ENCODE assay signal across 1 cellular context in genomic region chr21:36069713-36070573, GRCh38.
A peak's percentile ranks its signal among the peaks of the same experiment; 100 is the strongest.
TF ChIP-seq lines count a peak whose summit lies in the region.

Gene CBR1 (plus strand): TSS chr21:36070024. CDS start chr21:36070116, 92 bp downstream.

TF ChIP-seq in HepG2, 621 proteins besides CTCF, POLR2A, EP300 and RAD21 (continued from another document):
- TF ChIP-seq MAFG (CRISPR knock-in tag; IDR thresholded peaks at IDR 0.05) (0 out of 2 replicates have a peak, but pooled peaks have one; percentile 18), THAP7 (CRISPR knock-in tag; IDR thresholded peaks at IDR 0.05) (peak; percentile 56; the same call in 1 of the 2 replicates), HMGA1 (CRISPR knock-in tag; conservative IDR thresholded peaks at IDR 0.05) (no peak), ZMAT3 (CRISPR knock-in tag; conservative IDR thresholded peaks at IDR 0.05) (peak; percentile 52; the same call in 1 of the 2 replicates), AHR (CRISPR knock-in tag; IDR thresholded peaks at IDR 0.05) (no peak), SMYD3 (CRISPR knock-in tag; IDR thresholded peaks at IDR 0.05) (no peak), ZNF34 (CRISPR knock-in tag; IDR thresholded peaks at IDR 0.05; ENCODE audit: borderline replicate concordance) (no peak), ZNF891 (CRISPR knock-in tag; IDR thresholded peaks at IDR 0.05) (no peak; the same call in 1 of the 2 replicates), HNRNPH1 (optimal IDR thresholded peaks at IDR 0.05; ENCODE audit: low read depth, low read length) (no peak), SKI (IDR thresholded peaks at IDR 0.05; ENCODE audit: partially characterized antibody) (no peak), ZNF639 (CRISPR knock-in tag; conservative IDR thresholded peaks at IDR 0.05) (no peak), CC2D1A (CRISPR knock-in tag; IDR thresholded peaks at IDR 0.05) (no peak), KLF16 (CRISPR knock-in tag; IDR thresholded peaks at IDR 0.05) (no peak; a peak in 1 of 4 replicates), ZNF354B (CRISPR knock-in tag; IDR thresholded peaks at IDR 0.05) (no peak), TAF15 (IDR thresholded peaks at IDR 0.05; ENCODE audit: low read depth, low read length, poor library complexity, severe bottlenecking) (no peak), NFATC3 (CRISPR knock-in tag; IDR thresholded peaks at IDR 0.05) (no peak; the same call in 1 of the 2 replicates), NR2F2 (IDR thresholded peaks at IDR 0.05; ENCODE audit: borderline replicate concordance, low read depth) (no peak), HMG20B (CRISPR knock-in tag; conservative IDR thresholded peaks at IDR 0.05) (no peak), MTA1 (CRISPR knock-in tag; IDR thresholded peaks at IDR 0.05; ENCODE audit: borderline replicate concordance) (peak; percentile 67; the same call in 1 of the 2 replicates), NFE2L2 (IDR thresholded peaks at IDR 0.05; ENCODE audit: low read length) (peak; percentile 61; the same call in 1 of the 2 replicates), ESRRA (CRISPR knock-in tag; IDR thresholded peaks at IDR 0.05; ENCODE audit: low read depth) (no peak), ZNF468 (CRISPR knock-in tag; IDR thresholded peaks at IDR 0.05) (no peak), PLRG1 (conservative IDR thresholded peaks at IDR 0.05) (no peak), ZFP41 (CRISPR knock-in tag; IDR thresholded peaks at IDR 0.05; ENCODE audit: borderline replicate concordance) (no peak), JUN (CRISPR knock-in tag; IDR thresholded peaks at IDR 0.05) (no peak), XRCC5 (optimal IDR thresholded peaks at IDR 0.05; ENCODE audit: low read length) (no peak), PHF20 (CRISPR knock-in tag; IDR thresholded peaks at IDR 0.05) (0 out of 2 replicates have a peak, but pooled peaks have one; percentile 17), ZFP37 (CRISPR knock-in tag; IDR thresholded peaks at IDR 0.05; ENCODE audit: borderline replicate concordance) (no peak), ZNF24 (IDR thresholded peaks at IDR 0.05) (no peak), BHLHE40 (IDR thresholded peaks at IDR 0.05; ENCODE audit: low read length) (no peak), YY1 (IDR thresholded peaks at IDR 0.05; ENCODE audit: insufficient read depth, insufficient replicate concordance, low read depth, low read length) (no peak)
- TF ChIP-seq, protein P1, sequence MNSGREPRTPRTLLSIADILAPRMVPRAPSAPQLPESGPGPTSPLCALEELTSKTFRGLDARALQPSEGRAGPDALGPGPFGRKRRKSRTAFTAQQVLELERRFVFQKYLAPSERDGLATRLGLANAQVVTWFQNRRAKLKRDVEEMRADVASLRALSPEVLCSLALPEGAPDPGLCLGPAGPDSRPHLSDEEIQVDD (CRISPR knock-in tag; IDR thresholded peaks at IDR 0.05; ENCODE audit: borderline replicate concordance), result no peak
- TF ChIP-seq, protein P2, sequence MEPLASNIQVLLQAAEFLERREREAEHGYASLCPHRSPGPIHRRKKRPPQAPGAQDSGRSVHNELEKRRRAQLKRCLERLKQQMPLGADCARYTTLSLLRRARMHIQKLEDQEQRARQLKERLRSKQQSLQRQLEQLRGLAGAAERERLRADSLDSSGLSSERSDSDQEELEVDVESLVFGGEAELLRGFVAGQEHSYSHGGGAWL (CRISPR knock-in tag; IDR thresholded peaks at IDR 0.05), result peak; percentile 47; the same call in 1 of the 2 replicates
- TF ChIP-seq, protein P3, sequence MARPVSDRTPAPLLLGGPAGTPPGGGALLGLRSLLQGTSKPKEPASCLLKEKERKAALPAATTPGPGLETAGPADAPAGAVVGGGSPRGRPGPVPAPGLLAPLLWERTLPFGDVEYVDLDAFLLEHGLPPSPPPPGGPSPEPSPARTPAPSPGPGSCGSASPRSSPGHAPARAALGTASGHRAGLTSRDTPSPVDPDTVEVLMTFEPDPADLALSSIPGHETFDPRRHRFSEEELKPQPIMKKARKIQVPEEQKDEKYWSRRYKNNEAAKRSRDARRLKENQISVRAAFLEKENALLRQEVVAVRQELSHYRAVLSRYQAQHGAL (CRISPR knock-in tag; IDR thresholded peaks at IDR 0.05; ENCODE audit: not compliant biosample characterization), result no peak
- TF ChIP-seq, protein P4, sequence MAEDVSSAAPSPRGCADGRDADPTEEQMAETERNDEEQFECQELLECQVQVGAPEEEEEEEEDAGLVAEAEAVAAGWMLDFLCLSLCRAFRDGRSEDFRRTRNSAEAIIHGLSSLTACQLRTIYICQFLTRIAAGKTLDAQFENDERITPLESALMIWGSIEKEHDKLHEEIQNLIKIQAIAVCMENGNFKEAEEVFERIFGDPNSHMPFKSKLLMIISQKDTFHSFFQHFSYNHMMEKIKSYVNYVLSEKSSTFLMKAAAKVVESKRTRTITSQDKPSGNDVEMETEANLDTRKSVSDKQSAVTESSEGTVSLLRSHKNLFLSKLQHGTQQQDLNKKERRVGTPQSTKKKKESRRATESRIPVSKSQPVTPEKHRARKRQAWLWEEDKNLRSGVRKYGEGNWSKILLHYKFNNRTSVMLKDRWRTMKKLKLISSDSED (CRISPR knock-in tag; IDR thresholded peaks at IDR 0.05), result no peak
- TF ChIP-seq, protein P5, sequence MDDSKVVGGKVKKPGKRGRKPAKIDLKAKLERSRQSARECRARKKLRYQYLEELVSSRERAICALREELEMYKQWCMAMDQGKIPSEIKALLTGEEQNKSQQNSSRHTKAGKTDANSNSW (CRISPR knock-in tag; IDR thresholded peaks at IDR 0.05; ENCODE audit: borderline replicate concordance), result no peak
TF ChIP-seq in HepG2: peak in this region for 166.
